ENCODE assay signal across 8 cellular contexts in genomic region chr2:190887089-190887488, GRCh38. TPM values are rescaled to one million over a fixed set of nuclear protein-coding genes. Genes with fewer than 3 reads are reported as not detected.
A peak's percentile ranks its signal among the peaks of the same experiment; 100 is the strongest.
DNase-seq lines count a peak whose midpoint lies in the region; ATAC-seq and TF ChIP-seq lines count a peak whose summit lies in the region.

No MANE protein-coding gene starts in this region.

- H3K36me3 ChIP-seq in gastroesophageal sphincter, result no peaks in the 10 kb centered on the region
- no peaks in the 10 kb centered on the region for H3K36me3 ChIP-seq in gastrocnemius medialis

- H3K9me3 ChIP-seq in gastroesophageal sphincter (no peaks in the 10 kb centered on the region), gastrocnemius medialis (no peaks in the 10 kb centered on the region)

- DNase-seq in GM13976 (ENCODE audit: low spot score) (peak; percentile 25), dedifferentiated amniotic fluid mesenchymal stem cell (ENCODE audit: extremely low spot score) (no peak), gastrocnemius medialis (no peak), NCI-H2029 treated with DMSO at 0.1 percent for 48 hours (lab: John Stamatoyannopoulos, UW) (no peak)
- DNase-seq in activated effector memory CD4-positive, alpha-beta T cell treated with anti-CD3 and anti-CD28 coated beads, Interleukin-2, amount 50 U/mL, for 16 hours, result no peak

- TF ChIP-seq POLR2A in gastroesophageal sphincter (IDR thresholded peaks at IDR 0.05) (no peak), gastrocnemius medialis (IDR thresholded peaks at IDR 0.05) (no peak)

- no peak for TF ChIP-seq EP300 in gastroesophageal sphincter (IDR thresholded peaks at IDR 0.05)

- H3K4me1 ChIP-seq in gastroesophageal sphincter, result peaks cover 12 to 95% (median 27%) of the 10 kb centered on the region in 3 donors
- H3K4me1 ChIP-seq in gastrocnemius medialis, result peaks cover 54 to 69% of the 10 kb centered on the region in 2 donors

- H3K27ac ChIP-seq in gastroesophageal sphincter, result peak overlapping the region; percentile 1 to 56 (median 38)
- no peak overlapping the region for H3K27ac ChIP-seq in gastrocnemius medialis

- H3K4me3 ChIP-seq in gastroesophageal sphincter, result no peak overlapping the region
- H3K4me3 ChIP-seq in gastrocnemius medialis, result no peak overlapping the region

- ATAC-seq in GM21447 (IDR thresholded peaks at IDR 0.05; ENCODE audit: unreplicated experiment) (peak; percentile 60), HG03575 (IDR thresholded peaks at IDR 0.05; ENCODE audit: extremely low read depth, insufficient number of reproducible peaks, low FRiP score, unreplicated experiment) (peak; percentile 65), gastroesophageal sphincter (no peak), gastrocnemius medialis (no peak)

- H3K27me3 ChIP-seq in gastroesophageal sphincter, result no peaks in the 10 kb centered on the region
- no peaks in the 10 kb centered on the region for H3K27me3 ChIP-seq in gastrocnemius medialis

- TF ChIP-seq CTCF in GM13976 (IDR thresholded peaks at IDR 0.05; ENCODE audit: borderline replicate concordance, control extremely low read depth, extremely low read depth, insufficient read depth, missing control alignments), result no peak
- TF ChIP-seq CTCF in gastroesophageal sphincter (IDR thresholded peaks at IDR 0.05), result no peak
- TF ChIP-seq CTCF in gastrocnemius medialis (IDR thresholded peaks at IDR 0.05 in 4 of 5, conservative IDR thresholded peaks at IDR 0.05 in 1 of 5), result no peak

- intact Hi-C loops in gastrocnemius medialis (cut with DNase I; ENCODE audit: low total_unique reads), result loop anchor here (10.0 kb wide), 1 partner anchor 542 kb away; the partner anchor contains the start of gene INPP1

- 30 to 37% methylated on average over 2 of the region's 2 CpGs for WGBS in gastroesophageal sphincter (ENCODE audit: low coverage in 1 of 2), 2 donors

- in situ Hi-C loops in GM13976 (cut with MboI; ENCODE audit: low sequenced_read_pairs, unreplicated experiment) (no loop called here), gastrocnemius medialis (cut with MboI; ENCODE audit: low sequenced_read_pairs in 4 of 4) (loop anchor here in 1 of 4 donors (25.0 kb wide), 1 partner anchor 125 kb away; the partner anchor contains the start of gene STAT1)

RNA-seq across cellular contexts. Expression of gene GLS, which starts 6.5 kb away (rescaled TPM):
- total RNA-seq in gastroesophageal sphincter, result 100 to 1,000 TPM in 3 of 4 donors, 10 to 100 TPM in 1; 85.4 to 219 (median 117) TPM
- 10 to 100 TPM; 12.4 to 32.6 (median 21.8) TPM for total RNA-seq in gastrocnemius medialis

Comparison
In these comparisons a context has a peak if more than half of its experiments do, and no peak if none do; other contexts are left out.
1. ATAC-seq: peak in GM21447 (single experiment) and HG03575 (single experiment); none in gastroesophageal sphincter (single experiment) and gastrocnemius medialis (0 of 2).
2. H3K27ac ChIP-seq: peak in gastroesophageal sphincter (4 of 4); none in gastrocnemius medialis (0 of 4).